Comparison of ENCODE assay signal across 8 cellular contexts in genomic region chr2:217090024-217090473, GRCh38.
DNase-seq lines count a peak whose midpoint lies in the region; ATAC-seq and TF ChIP-seq lines count a peak whose summit lies in the region.

No MANE protein-coding gene starts in this region.

- peak overlapping the region; percentile 44 for H2AFZ ChIP-seq in MM.1S (ENCODE audit: low read length)
- peak overlapping the region; percentile 27 for H2AFZ ChIP-seq in fibroblast of lung (ENCODE audit: low read length)

- H3K4me3 ChIP-seq in MM.1S (ENCODE audit: low read length): peak overlapping the region; percentile 41
- peak overlapping the region in 2 of 4 experiments; percentile 14 to 17 for H3K4me3 ChIP-seq in fibroblast of lung (replicated peaks in 1 of 4; ENCODE audit: control extremely low read depth in 1 of 4, insufficient read depth in 1 of 4, low read depth in 3 of 4, low read length in 4 of 4)

- peaks cover 9% of the 10 kb centered on the region for H3F3A ChIP-seq in MM.1S (ENCODE audit: insufficient read depth, low read length)

- H3K27me3 ChIP-seq in MM.1S (replicated peaks; ENCODE audit: insufficient read depth, low read length) (no peaks in the 10 kb centered on the region), fibroblast of lung (ENCODE audit: control insufficient read depth, insufficient read depth, low read length) (no peaks in the 10 kb centered on the region)

- TF ChIP-seq CTCF in MM.1S (IDR thresholded peaks at IDR 0.05; ENCODE audit: low read length): no peak
- no peak for TF ChIP-seq CTCF in fibroblast of lung (conservative IDR thresholded peaks at IDR 0.05 in 1 of 2, IDR thresholded peaks at IDR 0.05 in 1 of 2; ENCODE audit: low read depth in 1 of 2, low read length in 2 of 2)

- DNase-seq in MM.1S (peak; percentile 76), fibroblast of lung (ENCODE audit: low read depth in 2 of 2) (peak; percentile 23 to 29), retina (no peak), occipital lobe (lab: John Stamatoyannopoulos, UW) (no peak), dermis blood vessel endothelial cell (no peak)
- no peak for DNase-seq in stimulated activated CD4-positive, alpha-beta T cell treated with anti-CD3 and anti-CD28 coated beads, Interleukin-2, amount 100 ng/mL, for 48 hours

- ATAC-seq in GM18508 (IDR thresholded peaks at IDR 0.05; ENCODE audit: insufficient read depth, unreplicated experiment): peak; percentile 82
- ATAC-seq in GM21737 (IDR thresholded peaks at IDR 0.05; ENCODE audit: unreplicated experiment): peak; percentile 83

- H3K4me1 ChIP-seq in MM.1S (ENCODE audit: low read length) (peaks cover 7% of the 10 kb centered on the region; the same call in 1 of the 2 replicates), fibroblast of lung (ENCODE audit: control insufficient read depth, extremely low read depth, insufficient read depth, low read length) (peaks cover 4% of the 10 kb centered on the region)

- H3K9me3 ChIP-seq in MM.1S (replicated peaks; ENCODE audit: insufficient read depth, low read length) (no peaks in the 10 kb centered on the region), fibroblast of lung (ENCODE audit: control insufficient read depth, insufficient read depth, low read depth, low read length) (no peaks in the 10 kb centered on the region)

- peak overlapping the region; percentile 69 for H3K4me2 ChIP-seq in MM.1S (ENCODE audit: low read depth, low read length)
- peak overlapping the region; percentile 34 for H3K4me2 ChIP-seq in fibroblast of lung (ENCODE audit: extremely low read depth, insufficient read depth, low read length)

- H3K79me2 ChIP-seq in MM.1S (ENCODE audit: low read length) (no peaks in the 10 kb centered on the region), fibroblast of lung (ENCODE audit: control insufficient read depth, insufficient read depth, low read length) (no peaks in the 10 kb centered on the region)

- H3K9ac ChIP-seq in MM.1S (ENCODE audit: low read length) (peak overlapping the region; percentile 13; the same call in 1 of the 2 replicates), fibroblast of lung (ENCODE audit: insufficient read depth, low read length) (no peak overlapping the region)

- H4K20me1 ChIP-seq in MM.1S (ENCODE audit: insufficient read depth, low read length) (no peaks in the 10 kb centered on the region), fibroblast of lung (ENCODE audit: control insufficient read depth, extremely low read depth, insufficient read depth, low read length) (no peaks in the 10 kb centered on the region)

- H3K9me2 ChIP-seq in MM.1S (replicated peaks; ENCODE audit: insufficient read depth, low read length): no peaks in the 10 kb centered on the region

- H3K36me3 ChIP-seq in MM.1S (replicated peaks; ENCODE audit: insufficient read depth, low read length) (no peaks in the 10 kb centered on the region), fibroblast of lung (ENCODE audit: control insufficient read depth, insufficient read depth, low read length) (no peaks in the 10 kb centered on the region)

- H3K27ac ChIP-seq in MM.1S (ENCODE audit: low read length) (peak overlapping the region; percentile 41; the same call in 1 of the 2 replicates), fibroblast of lung (ENCODE audit: insufficient read depth, low read length) (no peak overlapping the region)

Comparison
In these comparisons a context has a peak if more than half of its experiments do, and no peak if none do; other contexts are left out.
1. DNase-seq: peak in MM.1S (single experiment) and fibroblast of lung (2 of 2); none in retina (single experiment), occipital lobe (single experiment), dermis blood vessel endothelial cell (single experiment) and stimulated activated CD4-positive, alpha-beta T cell treated with anti-CD3 and anti-CD28 coated beads, Interleukin-2, amount 100 ng/mL, for 48 hours (0 of 2).